Comparison of ENCODE assay signal across 19 cellular contexts in genomic region chr2:54481686-54482085, GRCh38. TPM values are rescaled to one million over a fixed set of nuclear protein-coding genes. Genes with fewer than 3 reads are reported as not detected.
A peak's percentile ranks its signal among the peaks of the same experiment; 100 is the strongest.
DNase-seq lines count a peak whose midpoint lies in the region; ATAC-seq and TF ChIP-seq lines count a peak whose summit lies in the region.
"Had no signal": no experiment of that assay in that cellular context is flagged by ENCODE, and none has a peak within 500 bp of the region (broad histone marks: within the 10 kb centered on the region; RNA-seq: fewer than 3 reads in every experiment).

No MANE protein-coding gene starts in this region.

- no peak for DNase-seq in left ventricle myocardium inferior
- no peak for DNase-seq in heart left ventricle
- no peak for DNase-seq in sigmoid colon
- no peak for DNase-seq in tibial artery
- DNase-seq in posterior cingulate gyrus: no peak
- no peak for DNase-seq in body of pancreas
- DNase-seq: IMR-90; NCI-H1105; NCI-H2081; NCI-H2171; NCI-H345; NCI-H524; NCI-H774; NK-92 treated with Interleukin-12 subunit alpha and Interleukin-12 subunit beta, amount 100 ng/mL, for 24 hours had no signal

- H3K27ac Mint-ChIP-seq in nephron: peak overlapping the region; percentile 56 to 81 (median 67)
- H3K27ac Mint-ChIP-seq: B cell had no signal

- H3K9me3 Mint-ChIP-seq in nephron: peaks cover 10% of the 10 kb centered on the region

- TF ChIP-seq CTCF in left ventricle myocardium inferior (IDR thresholded peaks at IDR 0.05; ENCODE audit: borderline replicate concordance) (no peak), heart left ventricle (IDR thresholded peaks at IDR 0.05) (no peak), nephron (IDR thresholded peaks at IDR 0.05; ENCODE audit: unreplicated experiment in 3 of 3) (no peak), sigmoid colon (IDR thresholded peaks at IDR 0.05) (no peak), tibial artery (IDR thresholded peaks at IDR 0.05) (no peak), body of pancreas (IDR thresholded peaks at IDR 0.05) (no peak)

- no peak overlapping the region for H3K4me3 ChIP-seq in left ventricle myocardium inferior
- no peak overlapping the region for H3K4me3 ChIP-seq in heart left ventricle
- no peak overlapping the region for H3K4me3 ChIP-seq in sigmoid colon
- H3K4me3 ChIP-seq in tibial artery: no peak overlapping the region
- H3K4me3 ChIP-seq in body of pancreas: no peak overlapping the region

- intact Hi-C loops in left ventricle myocardium inferior (cut with micrococcal nuclease): no loop called here
- intact Hi-C loops in heart left ventricle (cut with DNase I): no loop called here
- intact Hi-C loops in sigmoid colon (cut with DNase I): no loop called here
- intact Hi-C loops in tibial artery (cut with DNase I; ENCODE audit: low total_unique reads): no loop called here
- intact Hi-C loops in posterior cingulate gyrus (cut with DNase I): no loop called here
- intact Hi-C loops in body of pancreas (cut with DNase I): no loop called here

- H3K9me3 ChIP-seq in left ventricle myocardium inferior (replicated peaks) (peaks cover 10% of the 10 kb centered on the region), heart left ventricle (peaks cover 0 to 17% (median 0%) of the 10 kb centered on the region in 12 donors), sigmoid colon (no peaks in the 10 kb centered on the region), tibial artery (no peaks in the 10 kb centered on the region), body of pancreas (no peaks in the 10 kb centered on the region)

- TF ChIP-seq POLR2A in heart left ventricle (IDR thresholded peaks at IDR 0.05) (no peak), sigmoid colon (IDR thresholded peaks at IDR 0.05) (no peak), body of pancreas (IDR thresholded peaks at IDR 0.05) (no peak)

- peak overlapping the region in 1 of 3 experiments; percentile 1 for H3K4me3 Mint-ChIP-seq in nephron
- H3K4me3 Mint-ChIP-seq: B cell had no signal

- H3K27me3 ChIP-seq in left ventricle myocardium inferior (ENCODE audit: low read depth): no peaks in the 10 kb centered on the region
- H3K27me3 ChIP-seq in heart left ventricle: no peaks in the 10 kb centered on the region
- no peaks in the 10 kb centered on the region for H3K27me3 ChIP-seq in sigmoid colon
- no peaks in the 10 kb centered on the region for H3K27me3 ChIP-seq in tibial artery
- no peaks in the 10 kb centered on the region for H3K27me3 ChIP-seq in body of pancreas

- peak in 1 of 4 donors; percentile 46 for TF ChIP-seq EP300 in sigmoid colon (IDR thresholded peaks at IDR 0.05)

- H3K4me1 Mint-ChIP-seq in nephron: peaks cover 83% of the 10 kb centered on the region
- H3K4me1 Mint-ChIP-seq: B cell, CD14-positive monocyte had no signal

- peak overlapping the region; percentile 77 for H3K27ac ChIP-seq in left ventricle myocardium inferior (replicated peaks)
- H3K27ac ChIP-seq in heart left ventricle: peak overlapping the region in 6 of 12 donors; percentile 4 to 64 (median 48)
- peak overlapping the region; percentile 64 to 75 (median 67) for H3K27ac ChIP-seq in sigmoid colon
- H3K27ac ChIP-seq in tibial artery: no peak overlapping the region
- H3K27ac ChIP-seq in body of pancreas: no peak overlapping the region
- H3K27ac ChIP-seq: KMS-11 had no signal

- H3K4me1 ChIP-seq in left ventricle myocardium inferior: peaks cover 91% of the 10 kb centered on the region
- H3K4me1 ChIP-seq in heart left ventricle: peaks cover 37 to 89% (median 80%) of the 10 kb centered on the region in 12 donors
- peaks cover 0 to 82% (median 76%) of the 10 kb centered on the region in 4 donors for H3K4me1 ChIP-seq in sigmoid colon
- H3K4me1 ChIP-seq in tibial artery: peaks cover 5 to 70% (median 35%) of the 10 kb centered on the region in 4 donors
- peaks cover 31% of the 10 kb centered on the region for H3K4me1 ChIP-seq in body of pancreas

- H3K36me3 ChIP-seq in left ventricle myocardium inferior: peaks cover 3% of the 10 kb centered on the region
- H3K36me3 ChIP-seq in heart left ventricle: peaks cover 0 to 7% (median 0%) of the 10 kb centered on the region in 9 donors
- no peaks in the 10 kb centered on the region for H3K36me3 ChIP-seq in sigmoid colon
- H3K36me3 ChIP-seq in tibial artery: peaks cover 0 to 4% (median 4%) of the 10 kb centered on the region in 3 donors
- H3K36me3 ChIP-seq in body of pancreas (replicated peaks in 1 of 2; ENCODE audit: insufficient read depth in 1 of 2, low read depth in 2 of 2): no peaks in the 10 kb centered on the region

- WGBS in heart left ventricle, 4 donors: 64 to 73% (median 67%) methylated on average over 3 of the region's 3 CpGs
- 74 to 83% methylated on average over 3 of the region's 3 CpGs for WGBS in sigmoid colon, 2 donors
- 79 to 80% methylated on average over 3 of the region's 3 CpGs for WGBS in body of pancreas, 2 donors

- no peak for ATAC-seq in heart left ventricle
- ATAC-seq in GM19463 (IDR thresholded peaks at IDR 0.05; ENCODE audit: unreplicated experiment): no peak
- ATAC-seq in body of pancreas: no peak

- no peaks in the 10 kb centered on the region for H3K27me3 Mint-ChIP-seq in nephron (ENCODE audit: low read depth)

- H3K36me3 Mint-ChIP-seq in nephron (ENCODE audit: low read depth): peaks cover 26% of the 10 kb centered on the region
- H3K36me3 Mint-ChIP-seq: CD14-positive monocyte had no signal

RNA-seq across cellular contexts. Expression of gene SPTBN1, which starts 25.6 kb away (rescaled TPM):
- total RNA-seq in left ventricle myocardium inferior (484 TPM), heart left ventricle (100 to 1,000 TPM; 378 to 659 (median 424) TPM), sigmoid colon (100 to 1,000 TPM; 169 to 273 (median 259) TPM), body of pancreas (100 to 1,000 TPM; 186 to 195 TPM)
- polyA plus RNA-seq in heart left ventricle (100 to 1,000 TPM; 124 to 170 TPM), sigmoid colon (100 to 1,000 TPM in 1 of 3 donors, 10 to 100 TPM in 2; 23.1 to 101 (median 36.6) TPM)

Comparison
In these comparisons a context has a peak if more than half of its experiments do, and no peak if none do; other contexts are left out.
1. H3K27ac ChIP-seq: peak in left ventricle myocardium inferior (single experiment) and sigmoid colon (4 of 4); none in tibial artery (0 of 2) and body of pancreas (0 of 4).